In the genomic region with DNA sequence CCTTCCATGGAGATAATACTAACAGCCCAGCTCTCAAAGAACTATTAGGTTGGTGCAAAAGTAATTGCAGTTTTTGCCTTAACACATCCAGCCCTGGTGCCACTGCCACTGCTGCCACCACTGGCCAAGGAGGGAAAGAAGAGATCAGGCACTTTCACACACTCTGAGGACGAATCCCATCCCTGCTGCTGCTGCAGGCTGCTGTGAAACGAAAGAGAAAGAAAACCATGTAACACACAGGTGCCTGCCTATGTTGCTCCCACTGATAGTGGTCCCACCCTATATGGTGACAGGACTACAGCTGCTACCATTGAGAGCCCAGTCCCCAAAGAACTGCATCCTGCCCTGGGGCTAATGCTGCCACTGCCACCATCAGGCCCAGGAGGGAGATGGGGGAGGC, we compare ENCODE assay signal across 18 cellular contexts. TPM values are rescaled to one million over a fixed set of nuclear protein-coding genes. Genes with fewer than 3 reads are reported as not detected.
DNase-seq lines count a peak whose midpoint lies in the region; ATAC-seq, FAIRE-seq and TF ChIP-seq lines count a peak whose summit lies in the region.
"Had no signal": no experiment of that assay in that cellular context is flagged by ENCODE, and none has a peak within 500 bp of the region (broad histone marks: within the 10 kb centered on the region; RNA-seq: fewer than 3 reads in every experiment).

No MANE protein-coding gene starts in this region.

- H3K9me3 ChIP-seq in CD8-positive, alpha-beta memory T cell (ENCODE audit: low read length): no peaks in the 10 kb centered on the region
- H3K9me3 ChIP-seq in left lung (no peaks in the 10 kb centered on the region), T-helper 17 cell (ENCODE audit: control insufficient read depth, low read length, poor library complexity, severe bottlenecking) (no peaks in the 10 kb centered on the region)

- intact Hi-C loops in left lung (cut with DNase I): no loop called here

- FAIRE-seq in GM12892 (lab: Jason Lieb, UNC): no peak
- FAIRE-seq: HepG2, RCC 7860 had no signal

- H3K36me3 Mint-ChIP-seq in CD8-positive, alpha-beta memory T cell: peaks cover 6 to 51% (median 6%) of the 10 kb centered on the region in 3 donors
- peaks cover 29% of the 10 kb centered on the region for H3K36me3 Mint-ChIP-seq in activated naive CD8-positive, alpha-beta T cell treated with anti-CD3 and anti-CD28 coated beads for 36 hours
- H3K36me3 Mint-ChIP-seq in T-helper 17 cell (ENCODE audit: low read depth): peaks cover 2% of the 10 kb centered on the region

- TF ChIP-seq CTCF in left lung (IDR thresholded peaks at IDR 0.05): no peak

- H3K4me3 ChIP-seq in CD8-positive, alpha-beta memory T cell (ENCODE audit: low read length): no peak overlapping the region
- no peak overlapping the region for H3K4me3 ChIP-seq in left lung

- H3K36me3 ChIP-seq in CD8-positive, alpha-beta memory T cell (ENCODE audit: insufficient read depth, low read length): no peaks in the 10 kb centered on the region
- no peaks in the 10 kb centered on the region for H3K36me3 ChIP-seq in left lung

- no peak overlapping the region for H3K27ac ChIP-seq in CD8-positive, alpha-beta memory T cell (ENCODE audit: low read depth, low read length)
- no peak overlapping the region for H3K27ac ChIP-seq in left lung

- ATAC-seq in HG03159 (IDR thresholded peaks at IDR 0.05; ENCODE audit: unreplicated experiment): peak; percentile 63
- ATAC-seq in left lung: no peak
- ATAC-seq in T-helper 17 cell: no peak
- ATAC-seq: HepG2, left cardiac atrium, right cardiac atrium had no signal

- peaks cover 10 to 35% (median 34%) of the 10 kb centered on the region in 3 donors for H3K4me1 Mint-ChIP-seq in CD8-positive, alpha-beta memory T cell
- H3K4me1 Mint-ChIP-seq in activated naive CD8-positive, alpha-beta T cell treated with anti-CD3 and anti-CD28 coated beads for 36 hours: peaks cover 4% of the 10 kb centered on the region
- peaks cover 4% of the 10 kb centered on the region for H3K4me1 Mint-ChIP-seq in T-helper 17 cell

- H3K4me1 ChIP-seq in CD8-positive, alpha-beta memory T cell (ENCODE audit: insufficient read depth, low read length): peaks cover 6% of the 10 kb centered on the region
- no peaks in the 10 kb centered on the region for H3K4me1 ChIP-seq in left lung

- no peaks in the 10 kb centered on the region for H3K27me3 Mint-ChIP-seq in CD8-positive, alpha-beta memory T cell
- H3K27me3 Mint-ChIP-seq in activated naive CD8-positive, alpha-beta T cell treated with anti-CD3 and anti-CD28 coated beads for 36 hours: no peaks in the 10 kb centered on the region
- no peaks in the 10 kb centered on the region for H3K27me3 Mint-ChIP-seq in T-helper 17 cell
- H3K27me3 Mint-ChIP-seq: activated naive CD8-positive, alpha-beta T cell; naive thymus-derived CD8-positive, alpha-beta T cell; T-cell had no signal

- H3K9me3 Mint-ChIP-seq in CD8-positive, alpha-beta memory T cell: peaks cover 0 to 40% (median 18%) of the 10 kb centered on the region in 5 donors
- peaks cover 8% of the 10 kb centered on the region for H3K9me3 Mint-ChIP-seq in activated naive CD8-positive, alpha-beta T cell treated with anti-CD3 and anti-CD28 coated beads for 36 hours

- no peaks in the 10 kb centered on the region for H3K27me3 ChIP-seq in CD8-positive, alpha-beta memory T cell (ENCODE audit: insufficient read depth, low read length, poor library complexity, severe bottlenecking)
- no peaks in the 10 kb centered on the region for H3K27me3 ChIP-seq in left lung

- POLR2A ChIA-PET in CD8-positive, alpha-beta memory T cell (lab: Charles Lee): no interaction called here

- H3K27ac Mint-ChIP-seq in CD8-positive, alpha-beta memory T cell: peak overlapping the region; percentile 32 to 82 (median 43)
- H3K27ac Mint-ChIP-seq in activated naive CD8-positive, alpha-beta T cell treated with anti-CD3 and anti-CD28 coated beads for 36 hours: no peak overlapping the region
- no peak overlapping the region for H3K27ac Mint-ChIP-seq in T-helper 17 cell
- H3K27ac Mint-ChIP-seq: activated naive CD8-positive, alpha-beta T cell; T-cell had no signal

- TF ChIP-seq POLR2A in GM12892 (IDR thresholded peaks at IDR 0.05; ENCODE audit: low read depth, low read length): no peak

- CTCF ChIA-PET in CD8-positive, alpha-beta memory T cell (lab: Charles Lee): no interaction called here

- peak in 1 of 5 donors; percentile 13 for DNase-seq in CD8-positive, alpha-beta memory T cell
- DNase-seq in GM12892 (ENCODE audit: insufficient read length) (peak; percentile 6), HuH-7 (ENCODE audit: low spot score) (no peak), left lung (no peak), NCI-H187 treated with DMSO at 0.1 percent for 48 hours (lab: John Stamatoyannopoulos, UW) (no peak), T-helper 17 cell (no peak)
- peak; percentile 3 for DNase-seq in activated naive CD8-positive, alpha-beta T cell treated with anti-CD3 and anti-CD28 coated beads for 36 hours
- DNase-seq: DMS79 treated with DMSO at 0.1 percent for 48 hours, left cardiac atrium, NCI-H1436, NCI-H510A treated with DMSO at 0.1 percent for 48 hours, right cardiac atrium had no signal

- peak overlapping the region in 3 of 7 donors; percentile 22 to 63 (median 39) for H3K4me3 Mint-ChIP-seq in CD8-positive, alpha-beta memory T cell
- H3K4me3 Mint-ChIP-seq in activated naive CD8-positive, alpha-beta T cell treated with anti-CD3 and anti-CD28 coated beads for 36 hours: no peak overlapping the region
- no peak overlapping the region for H3K4me3 Mint-ChIP-seq in T-helper 17 cell
- H3K4me3 Mint-ChIP-seq: activated naive CD8-positive, alpha-beta T cell; T-cell had no signal

RNA-seq across cellular contexts. Expression of gene SPRY3, which starts 34.7 kb away (rescaled TPM):
- total RNA-seq in CD8-positive, alpha-beta memory T cell: under 1 TPM; 0.24 to 0.33 TPM
- 0.12 TPM for polyA plus RNA-seq in CD8-positive, alpha-beta memory T cell
- 0.04 TPM for polyA plus RNA-seq in GM12892 (2012; ENCODE audit: missing spikeins)
- under 1 TPM; 0.16 to 0.19 TPM for total RNA-seq in activated naive CD8-positive, alpha-beta T cell treated with anti-CD3 and anti-CD28 coated beads for 36 hours
- 1 to 10 TPM in 1 of 2 donors, under 1 TPM in 1; 0.96 to 1.2 TPM for total RNA-seq in left lung
- total RNA-seq in T-helper 17 cell: under 1 TPM; 0.87 to 0.96 TPM

RNA-seq across cellular contexts. Expression of gene TMLHE, which starts 35.1 kb away (rescaled TPM):
- 10 to 100 TPM in 1 of 2 experiments, 1 to 10 TPM in 1; 8.9 to 10.0 TPM for total RNA-seq in CD8-positive, alpha-beta memory T cell
- polyA plus RNA-seq in CD8-positive, alpha-beta memory T cell: 12.8 TPM
- polyA plus RNA-seq in GM12892 (2012; ENCODE audit: missing spikeins): 11.2 TPM
- total RNA-seq in activated naive CD8-positive, alpha-beta T cell treated with anti-CD3 and anti-CD28 coated beads for 36 hours: 1 to 10 TPM; 8.3 to 9.1 TPM
- 10 to 100 TPM in 1 of 2 donors, 1 to 10 TPM in 1; 9.1 to 10.9 TPM for total RNA-seq in left lung
- 10 to 100 TPM in 1 of 2 donors, 1 to 10 TPM in 1; 6.6 to 14.4 TPM for total RNA-seq in T-helper 17 cell

Comparison
In these comparisons a context has a peak if more than half of its experiments do, and no peak if none do; other contexts are left out.
1. DNase-seq: peak in GM12892 (single experiment) and activated naive CD8-positive, alpha-beta T cell treated with anti-CD3 and anti-CD28 coated beads for 36 hours (single experiment); none in HuH-7 (single experiment), left lung (0 of 2), NCI-H187 treated with DMSO at 0.1 percent for 48 hours (single experiment) and T-helper 17 cell (0 of 3).
2. H3K27ac Mint-ChIP-seq: peak in CD8-positive, alpha-beta memory T cell (8 of 8); none in activated naive CD8-positive, alpha-beta T cell treated with anti-CD3 and anti-CD28 coated beads for 36 hours (single experiment) and T-helper 17 cell (single experiment).